Comparison of ENCODE assay signal across 15 cellular contexts in the genomic region with DNA sequence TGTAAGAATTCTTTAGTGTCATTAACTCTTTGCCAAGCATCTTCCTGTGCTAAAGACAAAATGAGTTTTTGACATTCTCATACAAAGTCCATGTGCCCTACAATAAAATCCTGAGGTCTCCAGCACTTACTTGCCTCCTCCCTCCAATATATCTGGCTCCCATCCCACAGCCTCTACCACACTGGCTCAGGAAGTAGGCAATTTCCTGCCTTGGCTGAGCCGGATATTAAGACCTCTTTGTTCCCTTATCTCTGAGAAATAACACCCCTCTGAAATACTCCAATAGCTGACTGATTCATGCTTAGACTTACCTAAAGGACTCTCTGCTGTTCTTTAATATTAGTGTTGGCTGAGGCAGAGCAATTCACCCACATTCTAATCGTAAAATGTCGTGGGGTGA. TPM values are rescaled to one million over a fixed set of nuclear protein-coding genes. Genes with fewer than 3 reads are reported as not detected.
DNase-seq lines count a peak whose midpoint lies in the region; ATAC-seq and TF ChIP-seq lines count a peak whose summit lies in the region.
"Had no signal": no experiment of that assay in that cellular context is flagged by ENCODE, and none has a peak within 500 bp of the region (broad histone marks: within the 10 kb centered on the region; RNA-seq: fewer than 3 reads in every experiment).

No MANE protein-coding gene starts in this region.

- DNase-seq in AML-193 (lab: John Stamatoyannopoulos, UW): peak; percentile 65 to 66
- peak; percentile 68 for DNase-seq in M059J (ENCODE audit: low read depth)
- DNase-seq in brain microvascular endothelial cell: peak; percentile 40
- DNase-seq in left kidney (ENCODE audit: low read depth, low spot score): peak; percentile 22
- DNase-seq in ureter (ENCODE audit: low spot score): no peak
- DNase-seq in HuH-7.5 (ENCODE audit: low spot score): no peak
- DNase-seq: activated T-cell treated with anti-CD3 and anti-CD28 coated beads, Interleukin-2, amount 50 U/mL, for 48 hours; NCI-H345; stimulated activated CD4-positive, alpha-beta T cell treated with anti-CD3 and anti-CD28 coated beads, Interleukin-4, amount 100 ng/mL, for 1 hour; T-helper 1 cell had no signal

- ATAC-seq in HG02885 (IDR thresholded peaks at IDR 0.05; ENCODE audit: poor library complexity, unreplicated experiment) (no peak), GM18861 (IDR thresholded peaks at IDR 0.05; ENCODE audit: unreplicated experiment) (no peak)
- ATAC-seq: GM12878 had no signal

- H3K4me3 ChIP-seq in brain microvascular endothelial cell (ENCODE audit: low read depth, low read length): no peak overlapping the region
- H3K4me3 ChIP-seq: GM12878, vagina had no signal

- in situ Hi-C loops in brain microvascular endothelial cell (cut with HindIII; ENCODE audit: low pct_ligation_motif_present, low sequenced_read_pairs): no loop called here

- no peaks in the 10 kb centered on the region for H3K36me3 ChIP-seq in brain microvascular endothelial cell (replicated peaks)
- H3K36me3 ChIP-seq: vagina had no signal

- TF ChIP-seq CTCF in brain microvascular endothelial cell (IDR thresholded peaks at IDR 0.05; ENCODE audit: low read depth, low read length, missing control alignments): no peak

- no peak overlapping the region for H3K27ac ChIP-seq in brain microvascular endothelial cell
- H3K27ac ChIP-seq: HL-60, vagina had no signal

- no peaks in the 10 kb centered on the region for H3K27me3 ChIP-seq in brain microvascular endothelial cell (replicated peaks)
- H3K27me3 ChIP-seq: vagina had no signal

RNA-seq across cellular contexts. Expression of a gene that starts 37.6 kb away (rescaled TPM):
- 12.7 and 13.8 TPM in 2 replicates for total RNA-seq in M059J (2014; rRNA removed; shearing (Covaris generic))
- total RNA-seq in ureter: 18.2 TPM

Comparison
In these comparisons a context has a peak if more than half of its experiments do, and no peak if none do; other contexts are left out.
1. DNase-seq: peak in AML-193 (2 of 2), M059J (single experiment), brain microvascular endothelial cell (single experiment) and left kidney (single experiment); none in ureter (single experiment) and HuH-7.5 (single experiment).